Comparison of ENCODE assay signal across 10 cellular contexts in the genomic region with DNA sequence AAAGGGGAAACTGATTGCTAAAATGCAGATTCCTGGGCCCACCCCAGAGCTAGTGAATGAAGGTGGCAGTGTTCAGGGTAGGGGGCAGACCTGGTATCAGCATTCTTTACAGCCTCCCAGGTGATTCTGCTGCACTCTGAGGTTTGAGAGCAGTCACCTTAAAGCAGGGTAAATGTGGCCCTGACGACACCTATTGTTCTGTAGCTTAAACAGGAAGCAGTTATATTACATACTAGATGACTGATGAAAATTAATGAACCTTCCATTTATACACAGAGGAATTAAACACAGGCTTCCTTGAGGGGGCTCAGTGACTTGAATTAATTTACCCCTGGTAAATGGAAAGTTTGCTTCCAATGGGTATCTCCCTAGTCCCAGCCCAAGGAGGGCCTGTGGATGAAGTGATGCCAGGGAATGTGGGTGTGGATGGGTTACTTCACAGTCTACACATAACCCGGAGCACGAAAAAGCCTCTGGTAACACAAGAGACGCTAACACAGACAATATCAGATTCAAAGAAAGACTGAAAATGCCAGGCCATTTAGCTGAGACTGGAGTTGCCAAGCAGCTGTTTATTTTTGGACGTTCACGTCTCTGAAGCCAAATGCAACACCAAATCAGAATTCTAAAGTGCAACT. TPM values are rescaled to one million over a fixed set of nuclear protein-coding genes. Genes with fewer than 3 reads are reported as not detected.
DNase-seq lines count a peak whose midpoint lies in the region; ATAC-seq, FAIRE-seq and TF ChIP-seq lines count a peak whose summit lies in the region.
"Had no signal": no experiment of that assay in that cellular context is flagged by ENCODE, and none has a peak within 500 bp of the region (broad histone marks: within the 10 kb centered on the region; RNA-seq: fewer than 3 reads in every experiment).

No MANE protein-coding gene starts in this region.

- H3K9me3 ChIP-seq in Loucy (ENCODE audit: insufficient read depth, low read depth, low read length) (no peaks in the 10 kb centered on the region), GM12878 (replicated peaks; ENCODE audit: control insufficient read depth, insufficient read depth, low read length) (no peaks in the 10 kb centered on the region), left lung (no peaks in the 10 kb centered on the region)

- TF ChIP-seq POLR2A in GM12878 (IDR thresholded peaks at IDR 0.05; ENCODE audit: low read depth, low read length): no peak

- H3K27ac ChIP-seq in GM12878 (ENCODE audit: control insufficient read depth, insufficient read depth) (no peak overlapping the region), left lung (peak overlapping the region; percentile 1 to 59)
- H3K27ac ChIP-seq: VCaP had no signal

- no peaks in the 10 kb centered on the region for H3K9me2 ChIP-seq in Loucy (replicated peaks; ENCODE audit: low read depth, low read length)

- DNase-seq in GM12878 (ENCODE audit: low read depth, low spot score): no peak
- DNase-seq in left lung: no peak
- no peak for DNase-seq in stimulated activated naive B cell treated with anti-CD40 and anti-IgM and Interleukin-4, amounts not matched to agents 10 μg/mL and 1 μg/mL and 100 μg/mL, for 72 hours
- DNase-seq in NAMALWA (ENCODE audit: low spot score): no peak
- no peak for DNase-seq in D341Med (ENCODE audit: low spot score)
- DNase-seq: KBM-7 had no signal

- no peaks in the 10 kb centered on the region for H3F3A ChIP-seq in Loucy (ENCODE audit: low read depth)

- H4K20me1 ChIP-seq in Loucy (ENCODE audit: insufficient read depth, low read length, poor library complexity, severe bottlenecking) (no peaks in the 10 kb centered on the region), GM12878 (ENCODE audit: control insufficient read depth, insufficient read depth) (no peaks in the 10 kb centered on the region)

- intact Hi-C loops in GM12878 (cut with micrococcal nuclease; ENCODE audit: unreplicated experiment): no loop called here
- intact Hi-C loops in left lung (cut with DNase I): no loop called here

- no TSS peak for BruUV-seq in GM12878 (replicated peaks; lab: Mats Ljungman, UMichigan)

- H3K9me3 Mint-ChIP-seq in stimulated activated naive B cell treated with anti-CD40 and anti-IgM and Interleukin-4, amounts not matched to agents 10 μg/mL and 1 μg/mL and 100 μg/mL, for 72 hours: no peaks in the 10 kb centered on the region

- H3K4me2 ChIP-seq in Loucy (ENCODE audit: low read depth, low read length, poor library complexity, severe bottlenecking): peak overlapping the region; percentile 4
- H3K4me2 ChIP-seq in GM12878 (ENCODE audit: control insufficient read depth, insufficient read depth): no peak overlapping the region

- peaks cover 18 to 29% of the 10 kb centered on the region in 2 donors for H3K27me3 Mint-ChIP-seq in stimulated activated naive B cell treated with anti-CD40 and anti-IgM and Interleukin-4, amounts not matched to agents 10 μg/mL and 1 μg/mL and 100 μg/mL, for 72 hours

- H3K27ac Mint-ChIP-seq in stimulated activated naive B cell treated with anti-CD40 and anti-IgM and Interleukin-4, amounts not matched to agents 10 μg/mL and 1 μg/mL and 100 μg/mL, for 72 hours: no peak overlapping the region

- H3K4me3 ChIP-seq in Loucy (ENCODE audit: low read length, poor library complexity, severe bottlenecking) (no peak overlapping the region), GM12878 (no peak overlapping the region), left lung (no peak overlapping the region)

- CTCF ChIA-PET in GM12878 (lab: Yijun Ruan, JAX): interaction anchor here (1.0 to 3.0 kb wide), 4 partner anchors 13 to 693 kb away, joined by 3 to 12 read pairs (median 3); no protein-coding TSS in a partner anchor

- POLR2A ChIA-PET in GM12878 (lab: Charles Lee): no interaction called here

- H3K79me2 ChIP-seq in Loucy (ENCODE audit: insufficient read depth, low read length): no peaks in the 10 kb centered on the region
- no peaks in the 10 kb centered on the region for H3K79me2 ChIP-seq in GM12878 (ENCODE audit: control insufficient read depth, insufficient read depth, low read length)

- 27% methylated on average over 6 of the region's 6 CpGs for WGBS in GM12878 (ENCODE audit: insufficient coverage, insufficient replicate concordance, low lambda C conversion rate, missing lambda C conversion rate)

- peaks cover 4 to 13% of the 10 kb centered on the region in 2 donors for H3K4me1 Mint-ChIP-seq in stimulated activated naive B cell treated with anti-CD40 and anti-IgM and Interleukin-4, amounts not matched to agents 10 μg/mL and 1 μg/mL and 100 μg/mL, for 72 hours

- RAD21 ChIA-PET in GM12878 (lab: Charles Lee; ENCODE audit: unreplicated experiment): interaction anchor here (1.8 kb wide), 2 partner anchors 17 to 23 kb away, joined by 4 to 6 read pairs; no protein-coding TSS in a partner anchor

- H3K4me3 Mint-ChIP-seq in stimulated activated naive B cell treated with anti-CD40 and anti-IgM and Interleukin-4, amounts not matched to agents 10 μg/mL and 1 μg/mL and 100 μg/mL, for 72 hours: no peak overlapping the region

- H3K9ac ChIP-seq in Loucy (ENCODE audit: low read depth, low read length, poor library complexity, severe bottlenecking) (no peak overlapping the region), GM12878 (ENCODE audit: control insufficient read depth, insufficient read depth, low read length) (no peak overlapping the region)

- TF ChIP-seq CTCF in Loucy (conservative IDR thresholded peaks at IDR 0.05; ENCODE audit: low read length) (no peak), GM12878 (IDR thresholded peaks at IDR 0.05 in 2 of 3, conservative IDR thresholded peaks at IDR 0.05 in 1 of 3; ENCODE audit: control insufficient read depth in 2 of 3, extremely low read depth in 1 of 3, insufficient read depth in 1 of 3, low read depth in 3 of 3, low read length in 3 of 3) (no peak; a peak in 1 of 6 replicates), left lung (IDR thresholded peaks at IDR 0.05) (no peak)

- TF ChIP-seq EP300 in GM12878 (IDR thresholded peaks at IDR 0.05; ENCODE audit: borderline replicate concordance in 1 of 2, control insufficient read depth in 1 of 2, low read depth in 2 of 2, low read length in 2 of 2): no peak

- SMC1A ChIA-PET in GM12878 (lab: Charles Lee; ENCODE audit: uncharacterized antibody, unreplicated experiment): interaction anchor here (0.7 to 1.4 kb wide), 4 partner anchors 14 to 803 kb away, joined by 3 to 4 read pairs (median 3); no protein-coding TSS in a partner anchor

- no peaks in the 10 kb centered on the region for H3K36me3 ChIP-seq in Loucy (ENCODE audit: insufficient read depth, low read length)
- no peaks in the 10 kb centered on the region for H3K36me3 ChIP-seq in GM12878 (ENCODE audit: control insufficient read depth in 2 of 2, insufficient read depth in 2 of 2, low read length in 1 of 2)
- no peaks in the 10 kb centered on the region for H3K36me3 ChIP-seq in left lung

- no peak overlapping the region; the same call in 1 of the 2 replicates for H2AFZ ChIP-seq in Loucy (ENCODE audit: low read length)
- no peak overlapping the region for H2AFZ ChIP-seq in GM12878 (ENCODE audit: control insufficient read depth, low read depth, low read length)

- H3K4me1 ChIP-seq in Loucy (ENCODE audit: insufficient read depth, low read length, poor library complexity, severe bottlenecking): peaks cover 11% of the 10 kb centered on the region
- no peaks in the 10 kb centered on the region for H3K4me1 ChIP-seq in GM12878 (ENCODE audit: control insufficient read depth, insufficient read depth, low read length)
- peaks cover 12 to 21% of the 10 kb centered on the region in 2 donors for H3K4me1 ChIP-seq in left lung

- no peak for FAIRE-seq in GM12878 (lab: Jason Lieb, UNC)

- ATAC-seq in GM12878: peak; percentile 50
- peak; percentile 5 for ATAC-seq in left lung
- peak; percentile 35 to 43 for ATAC-seq in stimulated activated naive B cell treated with anti-CD40 and anti-IgM and Interleukin-4, amounts not matched to agents 10 μg/mL and 1 μg/mL and 100 μg/mL, for 72 hours (replicated peaks)
- no peak for ATAC-seq in HG03139 (IDR thresholded peaks at IDR 0.05; ENCODE audit: unreplicated experiment)
- no peak for ATAC-seq in GM18498 (IDR thresholded peaks at IDR 0.05; ENCODE audit: unreplicated experiment)

- H3K36me3 Mint-ChIP-seq in stimulated activated naive B cell treated with anti-CD40 and anti-IgM and Interleukin-4, amounts not matched to agents 10 μg/mL and 1 μg/mL and 100 μg/mL, for 72 hours: no peaks in the 10 kb centered on the region

- TF ChIP-seq RAD21 in GM12878 (IDR thresholded peaks at IDR 0.05; ENCODE audit: insufficient read depth, low read depth, low read length): no peak

- in situ Hi-C loops in GM12878 (cut with MboI): no loop called here

- no peaks in the 10 kb centered on the region for H3K27me3 ChIP-seq in Loucy (ENCODE audit: insufficient read depth, low read length, poor library complexity, severe bottlenecking)
- H3K27me3 ChIP-seq in GM12878 (replicated peaks in 1 of 2; ENCODE audit: control insufficient read depth in 2 of 2, insufficient read depth in 2 of 2, low read length in 1 of 2): peaks cover 0 to 6% of the 10 kb centered on the region in 2 experiments; a peak in 2 of 4 replicates
- H3K27me3 ChIP-seq in left lung: no peaks in the 10 kb centered on the region

TF ChIP-seq in GM12878, 131 proteins besides CTCF, POLR2A, EP300 and RAD21:
- TF ChIP-seq BHLHE40 (IDR thresholded peaks at IDR 0.05; ENCODE audit: borderline replicate concordance in 1 of 2, low read depth in 2 of 2, low read length in 1 of 2) (0 out of 4 replicates have a peak, but pooled peaks of 1 of the 2 experiments have one; percentile 4), TCF7 (IDR thresholded peaks at IDR 0.05; ENCODE audit: borderline replicate concordance) (no peak)

RNA-seq across cellular contexts. Expression of a gene that starts 25.2 kb away (rescaled TPM):
- not detected in 2 replicates for total RNA-seq in GM12878 (2013; cell fraction: nucleolus; rRNA removed)
- 0.11 and 0.76 TPM in 2 replicates for total RNA-seq in GM12878 (2014; rRNA removed)
- 0.09 and 0.23 TPM in 2 replicates for total RNA-seq in GM12878 (2014; rRNA removed; fragmentation: Illumina TruSeq; extraction: Trizol)
- total RNA-seq in GM12878 (2021): 0.08 and 0.27 TPM in 2 replicates
- polyA plus RNA-seq in GM12878 (2011; ENCODE audit: low read depth): not detected
- polyA plus RNA-seq in GM12878 (2011; rRNA removed): 0.42 and 0.46 TPM in 2 replicates
- polyA plus RNA-seq in GM12878 (2011; cell fraction: cytosol; rRNA removed): 0.37 and 0.43 TPM in 2 replicates
- 0.42 and 0.48 TPM in 2 replicates for polyA plus RNA-seq in GM12878 (2011; cell fraction: nucleus; rRNA removed)
- not detected in 2 replicates for polyA plus RNA-seq in GM12878 (2012)
- polyA plus RNA-seq in GM12878 (2014; fragmentation: Illumina TruSeq; extraction: Trizol): 0.06 TPM in 1 of 2 replicates, not detected in the other
- under 1 TPM; 0.03 to 0.04 TPM for polyA plus RNA-seq in GM12878 (2014; fragmentation: Nextera tagmentation; extraction: Ambion mirVana)
- polyA plus RNA-seq in GM12878 (2014; rRNA removed): 0.05 and 0.08 TPM in 2 replicates
- not detected for polyA plus RNA-seq in GM12878 (2016; fragmentation: Nextera tagmentation; extraction: Ambion mirVana)
- 0.80 and 0.88 TPM in 2 replicates for polyA minus RNA-seq in GM12878 (2011; rRNA and poly(A)+ RNA removed)
- polyA minus RNA-seq in GM12878 (2011; cell fraction: cytosol; rRNA and poly(A)+ RNA removed): 0.27 and 1.2 TPM in 2 replicates
- 0.48 and 0.60 TPM in 2 replicates for polyA minus RNA-seq in GM12878 (2011; cell fraction: nucleus; rRNA and poly(A)+ RNA removed)
- total RNA-seq in left lung: 10 to 100 TPM; 11.0 to 11.7 TPM

Comparison
In these comparisons a context has a peak if more than half of its experiments do, and no peak if none do; other contexts are left out.
1. ATAC-seq: peak in GM12878 (single experiment), left lung (single experiment) and stimulated activated naive B cell treated with anti-CD40 and anti-IgM and Interleukin-4, amounts not matched to agents 10 μg/mL and 1 μg/mL and 100 μg/mL, for 72 hours (2 of 2); none in HG03139 (single experiment) and GM18498 (single experiment).
2. RNA of a gene that starts 25.2 kb away (total RNA-seq): 11.0 to 11.7 TPM in left lung; 0.08 to 0.76 TPM in GM12878; every median in the first group is over 4 times any median in the second.